Comparison of ENCODE assay signal across 10 cellular contexts in genomic region chr17:76074390-76075363, GRCh38. TPM values are rescaled to one million over a fixed set of nuclear protein-coding genes. Genes with fewer than 3 reads are reported as not detected.
DNase-seq lines count a peak whose midpoint lies in the region; ATAC-seq and TF ChIP-seq lines count a peak whose summit lies in the region.
"Had no signal": no experiment of that assay in that cellular context is flagged by ENCODE, and none has a peak within 500 bp of the region (broad histone marks: within the 10 kb centered on the region; RNA-seq: fewer than 3 reads in every experiment).

Gene GALR2 (plus strand): TSS chr17:76074781. CDS start chr17:76074884, 103 bp downstream.

- no peak within 1 kb of the TSS for H3K23ac ChIP-seq in IMR-90 (ENCODE audit: low read depth, low read length)

- no peak within 1 kb of the TSS for H2BK120ac ChIP-seq in IMR-90 (ENCODE audit: low read depth, low read length)

- peaks cover 8% of the 10 kb centered on the region for H4K20me1 ChIP-seq in IMR-90 (ENCODE audit: insufficient read depth, low read length)

- H3K4me2 ChIP-seq in IMR-90 (ENCODE audit: low read depth, low read length): no peak within 1 kb of the TSS

- H3K56ac ChIP-seq in IMR-90 (ENCODE audit: extremely low read depth, insufficient read depth, low read length): no peak within 1 kb of the TSS

- no peak within 1 kb of the TSS for H3K14ac ChIP-seq in IMR-90 (replicated peaks; ENCODE audit: low read depth, low read length)

- H3K79me1 ChIP-seq in IMR-90 (ENCODE audit: low read depth in 1 of 2, low read length in 2 of 2): peaks cover 0 to 22% of the 10 kb centered on the region in 2 experiments; a peak in 3 of 4 replicates

- H3K36me3 Mint-ChIP-seq in effector memory CD8-positive, alpha-beta T cell (ENCODE audit: insufficient read depth): peaks cover 14% of the 10 kb centered on the region

- no peak within 1 kb of the TSS for H4K5ac ChIP-seq in IMR-90 (ENCODE audit: low read depth, low read length)

- H3K27ac ChIP-seq in IMR-90 (ENCODE audit: insufficient read depth, low read length): no peak within 1 kb of the TSS
- H3K27ac ChIP-seq in neutrophil: peak within 1 kb of the TSS; percentile 31

- H3K4me1 Mint-ChIP-seq in effector memory CD8-positive, alpha-beta T cell (ENCODE audit: low read depth in 2 of 2): peaks cover 39 to 45% of the 10 kb centered on the region in 2 donors

- no peak within 1 kb of the TSS for H2BK5ac ChIP-seq in IMR-90 (ENCODE audit: low read depth, low read length, poor library complexity, severe bottlenecking)

- BruUV-seq in IMR-90 (replicated peaks; lab: Mats Ljungman, UMichigan): no TSS peak

- no peak within 1 kb of the TSS; the same call in 1 of the 2 replicates for H3K4me3 ChIP-seq in IMR-90 (ENCODE audit: insufficient read depth, low read depth, low read length)
- H3K4me3 ChIP-seq in neutrophil (ENCODE audit: low read depth in 1 of 2, low read length in 1 of 2): peak within 1 kb of the TSS; percentile 39 to 49

- no peak within 1 kb of the TSS for H4K8ac ChIP-seq in IMR-90 (ENCODE audit: low read depth in 2 of 2, low read length in 2 of 2)

- H3K4ac ChIP-seq in IMR-90 (ENCODE audit: low read depth, low read length): no peak within 1 kb of the TSS

- no peaks in the 10 kb centered on the region for H3K9me3 Mint-ChIP-seq in effector memory CD8-positive, alpha-beta T cell

- H3K27ac Mint-ChIP-seq in effector memory CD8-positive, alpha-beta T cell: no peak within 1 kb of the TSS

- no peak for TF ChIP-seq RAD21 in IMR-90 (IDR thresholded peaks at IDR 0.05; ENCODE audit: low read length)

- no peak within 1 kb of the TSS for H4K91ac ChIP-seq in IMR-90 (ENCODE audit: insufficient read depth, low read depth, low read length)

- no peak within 1 kb of the TSS for H2AK5ac ChIP-seq in IMR-90 (ENCODE audit: low read depth, low read length)

- peak within 1 kb of the TSS; percentile 65 to 74 for H3K4me3 Mint-ChIP-seq in effector memory CD8-positive, alpha-beta T cell

- peaks cover 13% of the 10 kb centered on the region for H3K9me1 ChIP-seq in IMR-90 (ENCODE audit: insufficient read depth, low read length)

- H2AK9ac ChIP-seq in IMR-90 (replicated peaks; ENCODE audit: low read depth, low read length, poor library complexity): no peak within 1 kb of the TSS

- H3K18ac ChIP-seq in IMR-90 (ENCODE audit: low read depth, low read length): no peak within 1 kb of the TSS

- TF ChIP-seq POLR2A in IMR-90 (IDR thresholded peaks at IDR 0.05; ENCODE audit: low read depth, low read length): no peak

- H3K4me1 ChIP-seq in IMR-90 (ENCODE audit: control insufficient read depth, insufficient read depth, low read length) (peaks cover 3% of the 10 kb centered on the region; the same call in 1 of the 2 replicates), neutrophil (ENCODE audit: control insufficient read depth in 1 of 2, insufficient read depth in 1 of 2, low read depth in 1 of 2, low read length in 1 of 2) (peaks cover 58 to 65% of the 10 kb centered on the region in 2 experiments)

- no peaks in the 10 kb centered on the region for H3K36me3 ChIP-seq in IMR-90 (ENCODE audit: control insufficient read depth, insufficient read depth, low read length)
- H3K36me3 ChIP-seq in neutrophil: no peaks in the 10 kb centered on the region

- no peak within 1 kb of the TSS for H2BK20ac ChIP-seq in IMR-90 (ENCODE audit: low read depth, low read length)

- DNase-seq in DMS79 treated with DMSO at 0.1 percent for 48 hours (lab: John Stamatoyannopoulos, UW) (peak; percentile 31), DMS79 (lab: John Stamatoyannopoulos, UW) (no peak), IMR-90 (no peak), NCI-H2029 (lab: John Stamatoyannopoulos, UW) (no peak), mesenteric fat pad (ENCODE audit: low spot score) (no peak)
- no peak for DNase-seq in effector memory CD8-positive, alpha-beta T cell
- DNase-seq: NCI-H446 had no signal

- H3K27me3 ChIP-seq in IMR-90 (ENCODE audit: control insufficient read depth, insufficient read depth, low read length): peaks cover 60% of the 10 kb centered on the region
- peaks cover 65% of the 10 kb centered on the region for H3K27me3 ChIP-seq in neutrophil

- POLR2A ChIA-PET in IMR-90 (lab: Charles Lee; ENCODE audit: unreplicated experiment): no interaction called here

- in situ Hi-C loops in IMR-90 (cut with MboI; ENCODE audit: low sequenced_read_pairs): no loop called here

- H3K27me3 Mint-ChIP-seq in effector memory CD8-positive, alpha-beta T cell: peaks cover 25 to 44% of the 10 kb centered on the region in 2 donors

- intact Hi-C loops in IMR-90 (cut with micrococcal nuclease): loop anchor here (5.0 to 10.0 kb wide), 2 partner anchors 37 to 170 kb away; partner anchors contain the start of gene MRPL38

- no peaks in the 10 kb centered on the region for H3K9me3 ChIP-seq in IMR-90 (ENCODE audit: control insufficient read depth, insufficient read depth, low read length)
- H3K9me3 ChIP-seq in neutrophil: no peaks in the 10 kb centered on the region

- dilution Hi-C loops in IMR-90 (cut with HindIII; ENCODE audit: low sequenced_read_pairs, unreplicated experiment): no loop called here

- CTCF ChIA-PET in IMR-90 (lab: Yijun Ruan, JAX): no interaction called here

- ATAC-seq in IMR-90 (ENCODE audit: low read depth) (no peak), HG03342 (IDR thresholded peaks at IDR 0.05; ENCODE audit: unreplicated experiment) (no peak)
- no peak for ATAC-seq in effector memory CD8-positive, alpha-beta T cell (replicated peaks)

- H3K9ac ChIP-seq in IMR-90 (ENCODE audit: low read depth, low read length): no peak within 1 kb of the TSS

- no peak for TF ChIP-seq CTCF in IMR-90 (conservative IDR thresholded peaks at IDR 0.05; ENCODE audit: low read depth, low read length)
- no peak for TF ChIP-seq CTCF in neutrophil (IDR thresholded peaks at IDR 0.05)

- no peak within 1 kb of the TSS for H2BK15ac ChIP-seq in IMR-90 (ENCODE audit: low read depth, low read length)

- 4% methylated on average over 48 of the region's 92 CpGs; no CpG with 5 or more reads in 1 of the 2 experiments for WGBS in IMR-90 (ENCODE audit: extremely low coverage in 2 of 2, insufficient read length in 1 of 2), 2 experiments

- peak within 1 kb of the TSS; percentile 65 for H2AFZ ChIP-seq in IMR-90 (replicated peaks; ENCODE audit: low read length, poor library complexity)

TF ChIP-seq in IMR-90, 13 proteins besides CTCF, POLR2A, EP300 and RAD21:
- TF ChIP-seq ELK1 (IDR thresholded peaks at IDR 0.05; ENCODE audit: borderline replicate concordance, low read depth, low read length) (no peak), USF2 (IDR thresholded peaks at IDR 0.05; ENCODE audit: low read depth, low read length) (no peak), NFE2L2 (IDR thresholded peaks at IDR 0.05; ENCODE audit: low read depth, low read length) (no peak), CHD1 (IDR thresholded peaks at IDR 0.05; ENCODE audit: low read depth, low read length) (no peak), RFX5 (IDR thresholded peaks at IDR 0.05; ENCODE audit: low read depth, low read length) (no peak), SMC3 (IDR thresholded peaks at IDR 0.05; ENCODE audit: low read depth, low read length) (no peak), MXI1 (IDR thresholded peaks at IDR 0.05; ENCODE audit: borderline replicate concordance, low read depth, low read length) (no peak), MAZ (IDR thresholded peaks at IDR 0.05; ENCODE audit: borderline replicate concordance, low read depth, low read length) (no peak), FOS (IDR thresholded peaks at IDR 0.05; ENCODE audit: low read depth, low read length) (no peak), RCOR1 (IDR thresholded peaks at IDR 0.05; ENCODE audit: insufficient replicate concordance, low read length) (no peak), CEBPB (IDR thresholded peaks at IDR 0.05; ENCODE audit: low read depth, low read length) (no peak), MAFK (IDR thresholded peaks at IDR 0.05; ENCODE audit: low read depth, low read length) (no peak), BHLHE40 (IDR thresholded peaks at IDR 0.05; ENCODE audit: low read depth, low read length) (no peak)

RNA-seq across cellular contexts. Expression of gene GALR2, which starts in this region (rescaled TPM):
- total RNA-seq in IMR-90 (2012; rRNA removed) (not detected in 2 replicates), mesenteric fat pad (not detected)
- polyA plus RNA-seq in IMR-90 (2012; rRNA removed): 0.07 and 0.10 TPM in 2 replicates
- polyA plus RNA-seq in IMR-90 (2012; cell fraction: cytosol; rRNA removed): 0.18 TPM in 1 of 2 replicates, not detected in the other
- 0.10 and 0.26 TPM in 2 replicates for polyA plus RNA-seq in IMR-90 (2012; cell fraction: nucleus; rRNA removed; ENCODE audit: low replicate concordance)
- total RNA-seq: urinary bladder had no signal
